6 cellular contexts compared by ENCODE assay signal in the genomic region with DNA sequence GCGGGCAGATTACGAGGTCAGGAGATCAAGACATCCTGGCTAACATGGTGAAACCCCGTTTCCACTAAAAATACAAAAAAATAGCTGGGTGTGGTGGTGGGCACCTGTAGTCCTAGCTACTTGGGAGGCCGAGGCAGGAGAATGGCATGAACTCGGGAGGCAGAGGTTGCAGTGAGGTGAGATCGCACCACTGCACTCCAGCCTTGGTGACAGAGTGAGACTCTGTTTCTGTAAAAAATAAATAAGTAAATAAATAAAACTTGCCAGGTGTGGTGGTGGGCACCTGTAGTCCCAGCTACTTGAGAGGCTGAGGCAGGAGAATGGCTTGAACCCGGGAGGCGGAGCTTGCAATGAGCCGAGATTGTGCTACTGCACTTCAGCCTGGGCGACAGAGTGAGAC. TPM values are rescaled to one million over a fixed set of nuclear protein-coding genes. Genes with fewer than 3 reads are reported as not detected.
A peak's percentile ranks its signal among the peaks of the same experiment; 100 is the strongest.
DNase-seq lines count a peak whose midpoint lies in the region; ATAC-seq and TF ChIP-seq lines count a peak whose summit lies in the region.
"Not testable (repeated sequence)": the region's sequence is repeated elsewhere in the genome, so short reads cannot be mapped to it uniquely, and the experiment has no call there.

No MANE protein-coding gene starts in this region.

- H3K27ac ChIP-seq in CD4-positive, CD25-positive, alpha-beta regulatory T cell (ENCODE audit: insufficient read depth, low read length, poor library complexity, severe bottlenecking) = not testable (repeated sequence)
- H3K27ac ChIP-seq in gastrocnemius medialis = peak overlapping the region in 3 of 4 donors; percentile 1 to 8 (median 2)

- POLR2A ChIA-PET in T-cell (lab: Charles Lee) = not testable (repeated sequence)
- POLR2A ChIA-PET in naive thymus-derived CD8-positive, alpha-beta T cell (lab: Charles Lee) = interaction anchor here (0.7 to 1.6 kb wide), 2 partner anchors 29 to 38 kb away, joined by 3 to 4 read pairs; partner anchors contain the start of gene PDXDC1

- not testable (repeated sequence) for H3K9me3 ChIP-seq in CD4-positive, CD25-positive, alpha-beta regulatory T cell (ENCODE audit: control insufficient read depth in 2 of 2, low read length in 2 of 2); gastrocnemius medialis

- TF ChIP-seq POLR2A in gastrocnemius medialis (IDR thresholded peaks at IDR 0.05) = not testable (repeated sequence)

- not testable (repeated sequence) for H3K4me1 ChIP-seq in CD4-positive, CD25-positive, alpha-beta regulatory T cell (ENCODE audit: control insufficient read depth, insufficient read depth, low read length, poor library complexity, severe bottlenecking)
- H3K4me1 ChIP-seq in gastrocnemius medialis = peaks cover 33% of the 10 kb centered on the region in 2 donors

- peaks cover 21% of the 10 kb centered on the region for H3K36me3 ChIP-seq in CD4-positive, CD25-positive, alpha-beta regulatory T cell (ENCODE audit: control insufficient read depth, insufficient read depth, low read length)
- not testable (repeated sequence) for H3K36me3 ChIP-seq in gastrocnemius medialis

- not testable (repeated sequence) for H3K27me3 Mint-ChIP-seq in CD4-positive, CD25-positive, alpha-beta regulatory T cell; T-cell; activated naive CD4-positive, alpha-beta T cell treated with anti-CD3 and anti-CD28 coated beads, Interleukin-2, amount 50 U/mL, for 24 hours; effector memory CD8-positive, alpha-beta T cell; naive thymus-derived CD8-positive, alpha-beta T cell

- in situ Hi-C loops in gastrocnemius medialis (cut with MboI; ENCODE audit: low sequenced_read_pairs in 4 of 4) = not testable (repeated sequence)

- DNase-seq in CD4-positive, CD25-positive, alpha-beta regulatory T cell; T-cell; effector memory CD8-positive, alpha-beta T cell; naive thymus-derived CD8-positive, alpha-beta T cell; gastrocnemius medialis: not testable (repeated sequence)

- not testable (repeated sequence) for TF ChIP-seq CTCF in gastrocnemius medialis (IDR thresholded peaks at IDR 0.05 in 4 of 5, conservative IDR thresholded peaks at IDR 0.05 in 1 of 5)

- intact Hi-C loops in gastrocnemius medialis (cut with DNase I; ENCODE audit: low total_unique reads) = not testable (repeated sequence)

- H3K27ac Mint-ChIP-seq in CD4-positive, CD25-positive, alpha-beta regulatory T cell = peak overlapping the region in 2 of 3 donors; percentile 66 to 96
- peak overlapping the region; percentile 66 to 97 for H3K27ac Mint-ChIP-seq in T-cell
- peak overlapping the region; percentile 46 for H3K27ac Mint-ChIP-seq in activated naive CD4-positive, alpha-beta T cell treated with anti-CD3 and anti-CD28 coated beads, Interleukin-2, amount 50 U/mL, for 24 hours
- peak overlapping the region; percentile 85 to 95 for H3K27ac Mint-ChIP-seq in effector memory CD8-positive, alpha-beta T cell
- H3K27ac Mint-ChIP-seq in naive thymus-derived CD8-positive, alpha-beta T cell = peak overlapping the region; percentile 25 to 98 (median 94)

- not testable (repeated sequence) for H3K27me3 ChIP-seq in CD4-positive, CD25-positive, alpha-beta regulatory T cell (ENCODE audit: control insufficient read depth, insufficient read depth, low read length); gastrocnemius medialis

- peak overlapping the region in 2 of 4 donors; percentile 62 to 63 for H3K4me3 Mint-ChIP-seq in CD4-positive, CD25-positive, alpha-beta regulatory T cell
- H3K4me3 Mint-ChIP-seq in T-cell = peak overlapping the region in 1 of 3 donors; percentile 67
- peak overlapping the region; percentile 33 for H3K4me3 Mint-ChIP-seq in activated naive CD4-positive, alpha-beta T cell treated with anti-CD3 and anti-CD28 coated beads, Interleukin-2, amount 50 U/mL, for 24 hours
- peak overlapping the region in 1 of 2 donors; percentile 31 for H3K4me3 Mint-ChIP-seq in effector memory CD8-positive, alpha-beta T cell
- H3K4me3 Mint-ChIP-seq in naive thymus-derived CD8-positive, alpha-beta T cell = peak overlapping the region in 5 of 10 donors; percentile 13 to 78 (median 27)

- not testable (repeated sequence) for H3K4me3 ChIP-seq in CD4-positive, CD25-positive, alpha-beta regulatory T cell (ENCODE audit: low read depth, low read length); gastrocnemius medialis

- peaks cover 21 to 48% (median 28%) of the 10 kb centered on the region in 4 donors for H3K4me1 Mint-ChIP-seq in CD4-positive, CD25-positive, alpha-beta regulatory T cell
- peaks cover 39 to 55% (median 53%) of the 10 kb centered on the region in 3 donors for H3K4me1 Mint-ChIP-seq in T-cell
- H3K4me1 Mint-ChIP-seq in activated naive CD4-positive, alpha-beta T cell treated with anti-CD3 and anti-CD28 coated beads, Interleukin-2, amount 50 U/mL, for 24 hours = peaks cover 61% of the 10 kb centered on the region
- peaks cover 15 to 40% of the 10 kb centered on the region in 2 donors for H3K4me1 Mint-ChIP-seq in effector memory CD8-positive, alpha-beta T cell (ENCODE audit: low read depth in 2 of 2)
- peaks cover 8 to 47% (median 30%) of the 10 kb centered on the region in 4 donors for H3K4me1 Mint-ChIP-seq in naive thymus-derived CD8-positive, alpha-beta T cell

- H3K9me3 Mint-ChIP-seq in CD4-positive, CD25-positive, alpha-beta regulatory T cell; T-cell; activated naive CD4-positive, alpha-beta T cell treated with anti-CD3 and anti-CD28 coated beads, Interleukin-2, amount 50 U/mL, for 24 hours; effector memory CD8-positive, alpha-beta T cell; naive thymus-derived CD8-positive, alpha-beta T cell: not testable (repeated sequence)

- CTCF ChIA-PET in T-cell (lab: Charles Lee) = interaction anchor here in 1 of 2 donors (0.6 kb wide), 1 partner anchor 30 kb away, joined by 4 read pairs; no protein-coding TSS in a partner anchor

- H3K36me3 Mint-ChIP-seq in CD4-positive, CD25-positive, alpha-beta regulatory T cell = peaks cover 28% of the 10 kb centered on the region
- peaks cover 47% of the 10 kb centered on the region for H3K36me3 Mint-ChIP-seq in T-cell
- peaks cover 21% of the 10 kb centered on the region for H3K36me3 Mint-ChIP-seq in activated naive CD4-positive, alpha-beta T cell treated with anti-CD3 and anti-CD28 coated beads, Interleukin-2, amount 50 U/mL, for 24 hours
- peaks cover 90% of the 10 kb centered on the region for H3K36me3 Mint-ChIP-seq in effector memory CD8-positive, alpha-beta T cell (ENCODE audit: insufficient read depth)
- peaks cover 13 to 68% (median 24%) of the 10 kb centered on the region in 3 donors for H3K36me3 Mint-ChIP-seq in naive thymus-derived CD8-positive, alpha-beta T cell

- ATAC-seq in CD4-positive, CD25-positive, alpha-beta regulatory T cell (ENCODE audit: low read depth in 2 of 2); T-cell (replicated peaks in 1 of 4); effector memory CD8-positive, alpha-beta T cell (replicated peaks); naive thymus-derived CD8-positive, alpha-beta T cell; gastrocnemius medialis: not testable (repeated sequence)

RNA-seq across cellular contexts. Expression of gene PDXDC1, which starts 38.1 kb away (rescaled TPM):
- total RNA-seq in CD4-positive, CD25-positive, alpha-beta regulatory T cell = 91.2 TPM
- 10 to 100 TPM; 27.4 to 31.7 (median 28.8) TPM for polyA plus RNA-seq in CD4-positive, CD25-positive, alpha-beta regulatory T cell
- total RNA-seq in T-cell = 10 to 100 TPM; 63.3 to 84.7 (median 72.4) TPM
- 10 to 100 TPM; 76.1 to 77.8 TPM for total RNA-seq in naive thymus-derived CD8-positive, alpha-beta T cell
- polyA plus RNA-seq in naive thymus-derived CD8-positive, alpha-beta T cell = 10 to 100 TPM; 25.0 to 35.7 (median 28.2) TPM
- total RNA-seq in gastrocnemius medialis = 10 to 100 TPM; 34.3 to 69.0 (median 45.2) TPM

RNA-seq across cellular contexts. Expression of gene NTAN1, which starts 42.9 kb away (rescaled TPM):
- 46.8 TPM for total RNA-seq in CD4-positive, CD25-positive, alpha-beta regulatory T cell
- polyA plus RNA-seq in CD4-positive, CD25-positive, alpha-beta regulatory T cell = 100 to 1,000 TPM in 2 of 4 donors, 10 to 100 TPM in 2; 75.4 to 115 (median 96.7) TPM
- total RNA-seq in T-cell (10 to 100 TPM; 21.8 to 30.6 (median 28.7) TPM), gastrocnemius medialis (10 to 100 TPM; 33.4 to 40.3 (median 35.8) TPM)
- 10 to 100 TPM; 29.3 to 33.4 TPM for total RNA-seq in naive thymus-derived CD8-positive, alpha-beta T cell
- 10 to 100 TPM; 42.6 to 45.1 (median 43.5) TPM for polyA plus RNA-seq in naive thymus-derived CD8-positive, alpha-beta T cell
